In the genomic region with DNA sequence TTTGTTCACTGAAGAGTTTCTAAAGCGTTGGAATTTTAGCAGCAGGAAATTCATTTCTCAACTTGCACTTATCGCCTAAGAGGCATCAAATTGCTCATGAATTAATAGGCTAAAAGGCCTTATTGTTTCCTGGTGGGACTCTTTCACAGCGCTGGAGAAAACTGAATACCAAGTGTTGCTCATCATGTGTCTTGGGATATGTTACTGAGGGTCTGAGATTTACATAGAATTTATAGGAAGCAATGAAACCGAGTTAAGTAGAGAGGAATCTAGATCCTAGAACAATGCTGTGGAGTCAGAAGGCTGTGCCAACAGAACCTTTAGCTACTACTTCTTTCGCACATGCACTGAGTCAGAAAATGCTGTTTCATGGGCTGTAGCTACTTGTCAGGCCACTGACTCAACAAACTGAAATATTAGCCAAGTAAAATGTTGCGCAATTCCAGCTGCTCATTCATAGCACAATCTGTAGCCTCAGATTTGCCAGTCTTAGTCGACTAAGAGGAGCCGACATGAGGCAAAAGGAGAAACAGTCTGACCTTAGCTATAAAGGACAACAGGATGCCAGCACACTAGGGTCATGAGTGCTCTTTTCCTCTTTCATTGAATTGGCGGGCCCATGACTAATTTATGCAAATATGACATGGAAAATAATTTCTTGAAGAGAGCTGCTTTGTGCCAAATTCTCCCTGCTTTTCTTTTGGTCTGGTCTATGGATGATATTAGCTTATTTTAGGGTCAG, we compare ENCODE assay signal across 8 cellular contexts. TPM values are rescaled to one million over a fixed set of nuclear protein-coding genes. Genes with fewer than 3 reads are reported as not detected.
A peak's percentile ranks its signal among the peaks of the same experiment; 100 is the strongest.
DNase-seq lines count a peak whose midpoint lies in the region; ATAC-seq, FAIRE-seq and TF ChIP-seq lines count a peak whose summit lies in the region.

No MANE protein-coding gene starts in this region.

- peak overlapping the region; percentile 72 for H3K4me3 Mint-ChIP-seq in HFFc6
- no peak overlapping the region for H3K4me3 Mint-ChIP-seq in neural crest cell
- no peak overlapping the region for H3K4me3 Mint-ChIP-seq in activated CD4-positive, alpha-beta T cell treated with anti-CD3 and anti-CD28 coated beads, Interleukin-2, amount 10 ng/mL, durations not matched to agents 24 days and 14 days

- H3K4me3 ChIP-seq in ACC112 (ENCODE audit: low read depth, low read length) (peak overlapping the region; percentile 42; the same call in 1 of the 2 replicates), esophagus (ENCODE audit: low read depth in 1 of 2, low read length in 2 of 2) (no peak overlapping the region)

- peaks cover 86% of the 10 kb centered on the region for H3K4me1 Mint-ChIP-seq in HFFc6 (ENCODE audit: low read depth)
- peaks cover 19% of the 10 kb centered on the region for H3K4me1 Mint-ChIP-seq in neural crest cell
- H3K4me1 Mint-ChIP-seq in activated CD4-positive, alpha-beta T cell treated with anti-CD3 and anti-CD28 coated beads, Interleukin-2, amount 10 ng/mL, durations not matched to agents 24 days and 14 days = peaks cover 5% of the 10 kb centered on the region

- ATAC-seq in GM21528 (IDR thresholded peaks at IDR 0.05; ENCODE audit: low FRiP score, unreplicated experiment) = no peak
- ATAC-seq in HG02678 (IDR thresholded peaks at IDR 0.05; ENCODE audit: unreplicated experiment) = no peak

- H3K27ac ChIP-seq in ACC112 (ENCODE audit: low read depth, low read length) = peak overlapping the region; percentile 99
- H3K27ac ChIP-seq in esophagus (ENCODE audit: low read depth in 2 of 2, low read length in 1 of 2) = peak overlapping the region; percentile 32 to 69

- H3K27ac Mint-ChIP-seq in HFFc6 = peak overlapping the region; percentile 94
- peak overlapping the region; percentile 13 for H3K27ac Mint-ChIP-seq in neural crest cell (ENCODE audit: unreplicated experiment)
- no peak overlapping the region for H3K27ac Mint-ChIP-seq in activated CD4-positive, alpha-beta T cell treated with anti-CD3 and anti-CD28 coated beads, Interleukin-2, amount 10 ng/mL, durations not matched to agents 24 days and 14 days

- H3K4me1 ChIP-seq in ACC112 (ENCODE audit: control insufficient read depth, insufficient read depth, low read length, unreplicated experiment) = peaks cover 70% of the 10 kb centered on the region
- H3K4me1 ChIP-seq in esophagus (ENCODE audit: control insufficient read depth in 2 of 2, insufficient read depth in 2 of 2, low read length in 1 of 2) = peaks cover 0 to 3% of the 10 kb centered on the region in 2 donors

- H3K9me3 Mint-ChIP-seq in HFFc6 (no peaks in the 10 kb centered on the region), neural crest cell (peaks cover 2% of the 10 kb centered on the region)
- H3K9me3 Mint-ChIP-seq in activated CD4-positive, alpha-beta T cell treated with anti-CD3 and anti-CD28 coated beads, Interleukin-2, amount 10 ng/mL, durations not matched to agents 24 days and 14 days = no peaks in the 10 kb centered on the region

- H3K27me3 Mint-ChIP-seq in HFFc6 (ENCODE audit: insufficient read depth) = no peaks in the 10 kb centered on the region; the same call in 1 of the 2 replicates
- H3K27me3 Mint-ChIP-seq in neural crest cell (ENCODE audit: low read depth) = no peaks in the 10 kb centered on the region
- H3K27me3 Mint-ChIP-seq in activated CD4-positive, alpha-beta T cell treated with anti-CD3 and anti-CD28 coated beads, Interleukin-2, amount 10 ng/mL, durations not matched to agents 24 days and 14 days = no peaks in the 10 kb centered on the region

- H3K79me2 ChIP-seq in ACC112 (ENCODE audit: control insufficient read depth, insufficient read depth, low read length, unreplicated experiment) = no peaks in the 10 kb centered on the region

- no peaks in the 10 kb centered on the region for H3K9me3 ChIP-seq in esophagus (ENCODE audit: control insufficient read depth in 2 of 2, insufficient read depth in 1 of 2, low read depth in 1 of 2, low read length in 1 of 2)

- 22 to 26% methylated on average over 9 of the region's 9 CpGs for WGBS in esophagus, 2 donors

- H3K27me3 ChIP-seq in ACC112 (ENCODE audit: insufficient read depth, low read length) (no peaks in the 10 kb centered on the region), esophagus (ENCODE audit: control insufficient read depth in 1 of 2, insufficient read depth in 2 of 2, low read length in 2 of 2) (no peaks in the 10 kb centered on the region)

- no peaks in the 10 kb centered on the region for H3K36me3 ChIP-seq in ACC112 (ENCODE audit: insufficient read depth, low read length)
- no peaks in the 10 kb centered on the region for H3K36me3 ChIP-seq in esophagus (ENCODE audit: control insufficient read depth in 2 of 2, insufficient read depth in 2 of 2, low read length in 1 of 2)

- intact Hi-C loops in activated CD4-positive, alpha-beta T cell treated with anti-CD3 and anti-CD28 coated beads, Interleukin-2, amount 10 ng/mL, durations not matched to agents 24 days and 14 days (cut with micrococcal nuclease) = no loop called here

- TF ChIP-seq CTCF in HFFc6 (IDR thresholded peaks at IDR 0.05) (no peak), neural crest cell (conservative IDR thresholded peaks at IDR 0.05) (no peak)

- H2AFZ ChIP-seq in ACC112 (ENCODE audit: low read length, unreplicated experiment) = no peak overlapping the region

- no peaks in the 10 kb centered on the region for H3K36me3 Mint-ChIP-seq in HFFc6 (ENCODE audit: low read depth)
- no peaks in the 10 kb centered on the region for H3K36me3 Mint-ChIP-seq in neural crest cell (ENCODE audit: low read depth)
- no peaks in the 10 kb centered on the region for H3K36me3 Mint-ChIP-seq in activated CD4-positive, alpha-beta T cell treated with anti-CD3 and anti-CD28 coated beads, Interleukin-2, amount 10 ng/mL, durations not matched to agents 24 days and 14 days (ENCODE audit: low read depth)

- DNase-seq in HFFc6 (peak; percentile 99), RCC 7860 (ENCODE audit: low spot score) (peak; percentile 96), neural crest cell (ENCODE audit: low read depth, low spot score) (no peak)
- no peak for DNase-seq in activated CD4-positive, alpha-beta T cell treated with anti-CD3 and anti-CD28 coated beads, Interleukin-2, amount 10 ng/mL, durations not matched to agents 24 days and 14 days

- FAIRE-seq in RCC 7860 (lab: Jason Lieb, UNC) = peak; percentile 93

RNA-seq across cellular contexts. Expression of gene CXCL8, which starts 35.9 kb away (rescaled TPM):
- total RNA-seq in HFFc6 (2021; fragmentation: NEBNext Ultra II Directional; extraction: Animal tissue kit (Norgen Biotek cat#: 25700)) = 1 to 10 TPM in 4 of 6 experiments, under 1 TPM in 2; 0.47 to 3.2 (median 2.1) TPM
- 1 to 10 TPM; 1.1 to 8.3 TPM for polyA plus RNA-seq in esophagus
- not detected in 2 replicates for total RNA-seq in neural crest cell
- total RNA-seq in activated CD4-positive, alpha-beta T cell treated with anti-CD3 and anti-CD28 coated beads, Interleukin-2, amount 10 ng/mL, durations not matched to agents 24 days and 14 days = 10.8 and 11.8 TPM in 2 replicates

Comparison
In these comparisons a context has a peak if more than half of its experiments do, and no peak if none do; other contexts are left out.
1. DNase-seq: peak in HFFc6 (single experiment) and RCC 7860 (single experiment); none in neural crest cell (single experiment) and activated CD4-positive, alpha-beta T cell treated with anti-CD3 and anti-CD28 coated beads, Interleukin-2, amount 10 ng/mL, durations not matched to agents 24 days and 14 days (single experiment).